1 cellular context compared by ENCODE assay signal in the genomic region with DNA sequence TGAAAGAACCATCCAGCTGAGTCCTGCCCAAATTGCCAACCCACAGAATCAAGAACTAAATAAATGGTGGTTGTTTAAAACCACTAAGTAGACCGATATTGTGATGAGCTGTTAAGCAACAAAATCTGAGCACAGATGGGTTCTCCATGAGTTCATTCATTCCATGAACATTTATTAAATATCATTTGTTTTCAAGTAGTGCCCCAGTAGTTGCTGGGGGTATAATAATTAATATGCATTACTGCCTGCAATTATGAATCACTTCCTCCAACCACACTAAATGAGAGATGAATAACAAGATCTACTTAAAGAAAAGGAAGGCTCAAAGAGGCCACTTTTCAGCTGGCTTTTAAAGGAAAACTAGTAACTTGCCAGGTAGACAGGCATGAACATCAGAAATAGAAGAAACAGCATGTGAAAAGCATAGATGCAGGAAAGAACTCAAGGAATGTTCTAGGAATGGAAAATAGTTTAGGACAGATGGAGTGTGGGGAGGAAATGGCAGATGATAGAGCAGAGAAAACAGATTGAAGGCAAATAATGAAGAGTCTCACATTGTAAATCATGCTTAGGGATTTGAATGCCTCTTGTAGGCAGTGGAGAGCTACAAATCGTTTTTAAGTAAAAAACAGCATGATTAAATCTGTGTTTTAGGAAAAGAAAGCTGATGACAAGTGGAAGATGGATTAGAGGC.
TF ChIP-seq lines count a peak whose summit lies in the region.

No MANE protein-coding gene starts in this region.

TF ChIP-seq in HCT116, 20 proteins besides CTCF, POLR2A, EP300 and RAD21:
- TF ChIP-seq POLR2AphosphoS5 (IDR thresholded peaks at IDR 0.05; ENCODE audit: low read depth, low read length) (peak; percentile 10; the same call in 1 of the 2 replicates), TCF7L2 (IDR thresholded peaks at IDR 0.05; ENCODE audit: borderline replicate concordance, extremely low read depth, insufficient read depth, insufficient read length) (no peak), JUND (IDR thresholded peaks at IDR 0.05) (no peak), EGR1 (IDR thresholded peaks at IDR 0.05; ENCODE audit: low read depth) (no peak)
